ENCODE assay signal across 8 cellular contexts in the genomic region with DNA sequence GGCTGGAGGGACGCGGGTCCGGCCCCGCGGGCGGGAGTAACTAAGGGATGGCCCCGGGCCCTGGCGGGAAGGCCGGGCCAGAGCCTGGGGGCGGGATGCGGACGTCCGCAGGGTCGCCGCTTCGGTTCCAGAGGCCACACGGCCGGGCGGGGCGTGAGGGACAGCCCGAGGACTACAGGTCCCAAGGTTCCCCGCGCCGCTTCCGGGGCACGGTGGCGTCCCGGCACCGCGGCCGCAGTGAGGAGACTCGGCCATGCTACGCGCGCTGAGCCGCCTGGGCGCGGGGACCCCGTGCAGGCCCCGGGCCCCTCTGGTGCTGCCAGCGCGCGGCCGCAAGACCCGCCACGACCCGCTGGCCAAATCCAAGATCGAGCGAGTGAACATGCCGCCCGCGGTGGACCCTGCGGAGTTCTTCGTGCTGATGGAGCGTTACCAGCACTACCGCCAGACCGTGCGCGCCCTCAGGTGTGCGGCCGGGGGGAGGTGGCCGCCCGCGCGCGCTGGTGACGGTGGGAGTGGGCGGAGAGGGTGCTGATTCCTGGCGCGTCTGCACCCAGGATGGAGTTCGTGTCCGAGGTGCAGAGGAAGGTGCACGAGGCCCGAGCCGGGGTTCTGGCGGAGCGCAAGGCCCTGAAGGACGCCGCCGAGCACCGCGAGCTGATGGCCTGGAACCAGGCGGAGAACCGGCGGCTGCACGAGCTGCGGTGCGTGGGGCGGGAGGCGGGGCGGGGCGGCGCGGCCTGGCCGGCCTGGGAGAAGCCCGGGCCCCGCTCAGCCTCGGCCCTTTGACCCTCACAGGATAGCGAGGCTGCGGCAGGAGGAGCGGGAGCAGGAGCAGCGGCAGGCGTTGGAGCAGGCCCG. TPM values are rescaled to one million over a fixed set of nuclear protein-coding genes. Genes with fewer than 3 reads are reported as not detected.
DNase-seq lines count a peak whose midpoint lies in the region; ATAC-seq and TF ChIP-seq lines count a peak whose summit lies in the region.

Gene MRPS26 (plus strand): TSS at position 237 of the 861 bp plus-strand sequence. CDS start 17 bp downstream, at position 254.

- peaks cover 32% of the 10 kb centered on the region for H3K36me3 Mint-ChIP-seq in activated T-helper 1 cell treated with anti-CD3 and anti-CD28 coated beads, Interleukin-12 subunit alpha, Interleukin-12 subunit beta, Interleukin-2, Interleukin-4 antibody, amounts not matched to agents 30 ng/mL and 10 ng/mL and 1 ng/mL, durations not matched to agents 14 hours and 24 hours and 36 hours (ENCODE audit: low read depth)
- H3K36me3 Mint-ChIP-seq in naive thymus-derived CD8-positive, alpha-beta T cell: peaks cover 0 to 22% (median 4%) of the 10 kb centered on the region in 3 donors
- H3K36me3 Mint-ChIP-seq in stimulated activated naive B cell treated with anti-CD40 and anti-IgM and Interleukin-4, amounts not matched to agents 10 μg/mL and 1 μg/mL and 100 μg/mL, for 72 hours: peaks cover 24 to 35% of the 10 kb centered on the region in 2 donors

- peak; percentile 82 for ATAC-seq in GM21367 (IDR thresholded peaks at IDR 0.05; ENCODE audit: unreplicated experiment)
- ATAC-seq in naive thymus-derived CD8-positive, alpha-beta T cell: peak; percentile 86 to 90
- peak; percentile 93 to 95 for ATAC-seq in stimulated activated naive B cell treated with anti-CD40 and anti-IgM and Interleukin-4, amounts not matched to agents 10 μg/mL and 1 μg/mL and 100 μg/mL, for 72 hours (replicated peaks)

- DNase-seq in DMS 273 (lab: John Stamatoyannopoulos, UW; ENCODE audit: unreplicated experiment) (peak; percentile 94), HUDEP-2 (lab: John Stamatoyannopoulos, UW; ENCODE audit: unreplicated experiment in 76 of 76) (peak in 72 of 76 experiments; percentile 15 to 89 (median 71)), Peyer's patch (peak; percentile 91 to 96 (median 95)), fibroblast of lung (ENCODE audit: low read depth in 2 of 2) (peak; percentile 82 to 85)
- DNase-seq in activated T-helper 1 cell treated with anti-CD3 and anti-CD28 coated beads, Interleukin-12 subunit alpha, Interleukin-12 subunit beta, Interleukin-2, Interleukin-4 antibody, amounts not matched to agents 30 ng/mL and 10 ng/mL and 1 ng/mL, durations not matched to agents 14 hours and 24 hours and 36 hours (ENCODE audit: low spot score): peak; percentile 80
- peak; percentile 52 to 87 (median 74) for DNase-seq in naive thymus-derived CD8-positive, alpha-beta T cell
- peak; percentile 84 for DNase-seq in stimulated activated naive B cell treated with anti-CD40 and anti-IgM and Interleukin-4, amounts not matched to agents 10 μg/mL and 1 μg/mL and 100 μg/mL, for 72 hours

- POLR2A ChIA-PET in naive thymus-derived CD8-positive, alpha-beta T cell (lab: Charles Lee): interaction anchor here (0.8 to 2.2 kb wide), 4 partner anchors 26 to 181 kb away, joined by 3 to 6 read pairs (median 4); partner anchors contain the start of genes OXT and PTPRA

- no peaks in the 10 kb centered on the region for H3K27me3 Mint-ChIP-seq in activated T-helper 1 cell treated with anti-CD3 and anti-CD28 coated beads, Interleukin-12 subunit alpha, Interleukin-12 subunit beta, Interleukin-2, Interleukin-4 antibody, amounts not matched to agents 30 ng/mL and 10 ng/mL and 1 ng/mL, durations not matched to agents 14 hours and 24 hours and 36 hours (ENCODE audit: insufficient read depth)
- H3K27me3 Mint-ChIP-seq in naive thymus-derived CD8-positive, alpha-beta T cell: no peaks in the 10 kb centered on the region
- H3K27me3 Mint-ChIP-seq in stimulated activated naive B cell treated with anti-CD40 and anti-IgM and Interleukin-4, amounts not matched to agents 10 μg/mL and 1 μg/mL and 100 μg/mL, for 72 hours: no peaks in the 10 kb centered on the region

- H3K9me3 Mint-ChIP-seq in activated T-helper 1 cell treated with anti-CD3 and anti-CD28 coated beads, Interleukin-12 subunit alpha, Interleukin-12 subunit beta, Interleukin-2, Interleukin-4 antibody, amounts not matched to agents 30 ng/mL and 10 ng/mL and 1 ng/mL, durations not matched to agents 14 hours and 24 hours and 36 hours: no peaks in the 10 kb centered on the region
- no peaks in the 10 kb centered on the region for H3K9me3 Mint-ChIP-seq in naive thymus-derived CD8-positive, alpha-beta T cell
- H3K9me3 Mint-ChIP-seq in stimulated activated naive B cell treated with anti-CD40 and anti-IgM and Interleukin-4, amounts not matched to agents 10 μg/mL and 1 μg/mL and 100 μg/mL, for 72 hours: no peaks in the 10 kb centered on the region

- H3K9ac ChIP-seq in fibroblast of lung (ENCODE audit: insufficient read depth, low read length): peak within 1 kb of the TSS; percentile 73

- peak in 1 of 2 donors; percentile 62 for TF ChIP-seq POLR2A in Peyer's patch (IDR thresholded peaks at IDR 0.05)

- peaks cover 11% of the 10 kb centered on the region for H3K4me1 Mint-ChIP-seq in activated T-helper 1 cell treated with anti-CD3 and anti-CD28 coated beads, Interleukin-12 subunit alpha, Interleukin-12 subunit beta, Interleukin-2, Interleukin-4 antibody, amounts not matched to agents 30 ng/mL and 10 ng/mL and 1 ng/mL, durations not matched to agents 14 hours and 24 hours and 36 hours (ENCODE audit: low read depth)
- H3K4me1 Mint-ChIP-seq in naive thymus-derived CD8-positive, alpha-beta T cell: peaks cover 20 to 31% (median 24%) of the 10 kb centered on the region in 4 donors
- peaks cover 16 to 38% of the 10 kb centered on the region in 2 donors for H3K4me1 Mint-ChIP-seq in stimulated activated naive B cell treated with anti-CD40 and anti-IgM and Interleukin-4, amounts not matched to agents 10 μg/mL and 1 μg/mL and 100 μg/mL, for 72 hours

- peaks cover 9% of the 10 kb centered on the region for H3K79me2 ChIP-seq in fibroblast of lung (ENCODE audit: control insufficient read depth, insufficient read depth, low read length)

- H3K36me3 ChIP-seq in Peyer's patch (peaks cover 0 to 26% (median 0%) of the 10 kb centered on the region in 3 donors), fibroblast of lung (ENCODE audit: control insufficient read depth, insufficient read depth, low read length) (peaks cover 18% of the 10 kb centered on the region)

- peak within 1 kb of the TSS; percentile 75 for H2AFZ ChIP-seq in fibroblast of lung (ENCODE audit: low read length)

- H3K4me1 ChIP-seq in Peyer's patch: peaks cover 0 to 19% (median 9%) of the 10 kb centered on the region in 4 donors
- peaks cover 11% of the 10 kb centered on the region for H3K4me1 ChIP-seq in fibroblast of lung (ENCODE audit: control insufficient read depth, extremely low read depth, insufficient read depth, low read length)

- H3K27me3 ChIP-seq in Peyer's patch (no peaks in the 10 kb centered on the region), fibroblast of lung (ENCODE audit: control insufficient read depth, insufficient read depth, low read length) (no peaks in the 10 kb centered on the region)

- H3K4me3 ChIP-seq in Peyer's patch (peak within 1 kb of the TSS; percentile 65 to 98 (median 87)), fibroblast of lung (replicated peaks in 1 of 4; ENCODE audit: control extremely low read depth in 1 of 4, insufficient read depth in 1 of 4, low read depth in 3 of 4, low read length in 4 of 4) (peak within 1 kb of the TSS; percentile 80 to 91 (median 84))

- TF ChIP-seq CTCF in Peyer's patch (IDR thresholded peaks at IDR 0.05) (peak in 2 of 6 experiments; percentile 8 to 14), fibroblast of lung (conservative IDR thresholded peaks at IDR 0.05 in 1 of 2, IDR thresholded peaks at IDR 0.05 in 1 of 2; ENCODE audit: low read depth in 1 of 2, low read length in 2 of 2) (no peak)

- no peaks in the 10 kb centered on the region for H3K9me3 ChIP-seq in Peyer's patch
- H3K9me3 ChIP-seq in fibroblast of lung (ENCODE audit: control insufficient read depth, insufficient read depth, low read depth, low read length): no peaks in the 10 kb centered on the region

- intact Hi-C loops in activated T-helper 1 cell treated with anti-CD3 and anti-CD28 coated beads, Interleukin-12 subunit alpha, Interleukin-12 subunit beta, Interleukin-2, Interleukin-4 antibody, amounts not matched to agents 30 ng/mL and 10 ng/mL and 1 ng/mL, durations not matched to agents 14 hours and 24 hours and 36 hours (cut with micrococcal nuclease): loop anchor here (1.0 kb wide), 4 partner anchors 35 to 394 kb away; partner anchors contain the start of genes NOP56 and PTPRA

- H3K4me3 Mint-ChIP-seq in activated T-helper 1 cell treated with anti-CD3 and anti-CD28 coated beads, Interleukin-12 subunit alpha, Interleukin-12 subunit beta, Interleukin-2, Interleukin-4 antibody, amounts not matched to agents 30 ng/mL and 10 ng/mL and 1 ng/mL, durations not matched to agents 14 hours and 24 hours and 36 hours: peak within 1 kb of the TSS; percentile 95
- H3K4me3 Mint-ChIP-seq in naive thymus-derived CD8-positive, alpha-beta T cell: peak within 1 kb of the TSS; percentile 81 to 95 (median 90)
- peak within 1 kb of the TSS; percentile 86 to 94 for H3K4me3 Mint-ChIP-seq in stimulated activated naive B cell treated with anti-CD40 and anti-IgM and Interleukin-4, amounts not matched to agents 10 μg/mL and 1 μg/mL and 100 μg/mL, for 72 hours

- H4K20me1 ChIP-seq in fibroblast of lung (ENCODE audit: control insufficient read depth, extremely low read depth, insufficient read depth, low read length): no peaks in the 10 kb centered on the region

- H3K27ac Mint-ChIP-seq in activated T-helper 1 cell treated with anti-CD3 and anti-CD28 coated beads, Interleukin-12 subunit alpha, Interleukin-12 subunit beta, Interleukin-2, Interleukin-4 antibody, amounts not matched to agents 30 ng/mL and 10 ng/mL and 1 ng/mL, durations not matched to agents 14 hours and 24 hours and 36 hours: peak within 1 kb of the TSS; percentile 78
- H3K27ac Mint-ChIP-seq in naive thymus-derived CD8-positive, alpha-beta T cell: peak within 1 kb of the TSS; percentile 81 to 95 (median 89)
- peak within 1 kb of the TSS; percentile 95 for H3K27ac Mint-ChIP-seq in stimulated activated naive B cell treated with anti-CD40 and anti-IgM and Interleukin-4, amounts not matched to agents 10 μg/mL and 1 μg/mL and 100 μg/mL, for 72 hours

- peak within 1 kb of the TSS; percentile 91 for H3K4me2 ChIP-seq in fibroblast of lung (ENCODE audit: extremely low read depth, insufficient read depth, low read length)

- peak within 1 kb of the TSS; percentile 87 to 94 (median 92) for H3K27ac ChIP-seq in Peyer's patch
- H3K27ac ChIP-seq in fibroblast of lung (ENCODE audit: insufficient read depth, low read length): peak within 1 kb of the TSS; percentile 83

RNA-seq across cellular contexts. Expression of gene MRPS26, which starts in this region (rescaled TPM):
- total RNA-seq in Peyer's patch (10 to 100 TPM; 34.5 to 43.6 (median 43.1) TPM), fibroblast of lung (37.0 and 42.6 TPM in 2 replicates)
- total RNA-seq in activated T-helper 1 cell treated with anti-CD3 and anti-CD28 coated beads, Interleukin-12 subunit alpha, Interleukin-12 subunit beta, Interleukin-2, Interleukin-4 antibody, amounts not matched to agents 30 ng/mL and 10 ng/mL and 1 ng/mL, durations not matched to agents 14 hours and 24 hours and 36 hours: 106 and 114 TPM in 2 replicates
- 16.1 and 19.2 TPM in 2 replicates for polyA plus RNA-seq in fibroblast of lung
- 29.4 and 38.1 TPM in 2 replicates for polyA plus RNA-seq in fibroblast of lung (2012)
- polyA minus RNA-seq in fibroblast of lung (ENCODE audit: low replicate concordance): 7.7 and 12.0 TPM in 2 replicates
- 10 to 100 TPM; 27.6 to 28.4 TPM for total RNA-seq in naive thymus-derived CD8-positive, alpha-beta T cell
- polyA plus RNA-seq in naive thymus-derived CD8-positive, alpha-beta T cell: 10 to 100 TPM; 59.2 to 81.8 (median 75.6) TPM

Comparison
In these comparisons a context has a peak if more than half of its experiments do, and no peak if none do; other contexts are left out.
1. Peak in every context shown above with its lines: DNase-seq, ATAC-seq, H3K4me3 ChIP-seq and H3K27ac ChIP-seq.